8 cellular contexts compared by ENCODE assay signal in genomic region chr5:124746916-124747769, GRCh38. TPM values are rescaled to one million over a fixed set of nuclear protein-coding genes. Genes with fewer than 3 reads are reported as not detected.
DNase-seq lines count a peak whose midpoint lies in the region; ATAC-seq and TF ChIP-seq lines count a peak whose summit lies in the region.

No MANE protein-coding gene starts in this region.

- DNase-seq in NCI-H510A (lab: John Stamatoyannopoulos, UW) (peak; percentile 49), anterior cingulate cortex (lab: John Stamatoyannopoulos, UW) (peak; percentile 27 to 92 (median 72)), left ventricle myocardium superior (peak; percentile 77), ovary (peak; percentile 78 to 90 (median 81))
- DNase-seq in activated naive CD4-positive, alpha-beta T cell treated with anti-CD3 and anti-CD28 coated beads, Interleukin-2, amount 10 ng/mL, durations not matched to agents 7 days and 5 days, result no peak

- H3F3A ChIP-seq in DOHH2 (ENCODE audit: control insufficient read depth, insufficient read depth), result peaks cover 20% of the 10 kb centered on the region

- H4K20me1 ChIP-seq in DOHH2 (ENCODE audit: control insufficient read depth, insufficient read depth, low read depth, low read length), result no peaks in the 10 kb centered on the region

- H3K36me3 ChIP-seq in DOHH2 (ENCODE audit: control insufficient read depth, low read length) (peaks cover 13% of the 10 kb centered on the region; the same call in 1 of the 2 replicates), ovary (no peaks in the 10 kb centered on the region)

- H3K4me3 ChIP-seq in DOHH2 (ENCODE audit: low read length) (peak overlapping the region; percentile 77), ovary (peak overlapping the region; percentile 69)

- H3K79me2 ChIP-seq in DOHH2 (ENCODE audit: control insufficient read depth, low read length), result peaks cover 45% of the 10 kb centered on the region

- H3K27me3 ChIP-seq in DOHH2 (ENCODE audit: control insufficient read depth, low read length) (no peaks in the 10 kb centered on the region), ovary (no peaks in the 10 kb centered on the region)

- H3K4me3 Mint-ChIP-seq in activated naive CD4-positive, alpha-beta T cell treated with anti-CD3 and anti-CD28 coated beads, Interleukin-2, amount 10 ng/mL, durations not matched to agents 7 days and 5 days, result no peak overlapping the region

- peak; percentile 9 for TF ChIP-seq POLR2A in ovary (IDR thresholded peaks at IDR 0.05)

- H3K4me2 ChIP-seq in DOHH2 (ENCODE audit: low read length), result peak overlapping the region; percentile 93

- intact Hi-C loops in left ventricle myocardium superior (cut with micrococcal nuclease) (loop anchor here (5.0 kb wide), 1 partner anchor 95 kb away; no protein-coding TSS in a partner anchor), ovary (cut with DNase I) (loop anchor here in 1 of 4 donors (10.0 kb wide), 1 partner anchor 92 kb away; no protein-coding TSS in a partner anchor)

- H3K9me3 ChIP-seq in DOHH2 (ENCODE audit: control insufficient read depth, insufficient read depth, low read length), result no peaks in the 10 kb centered on the region
- no peaks in the 10 kb centered on the region for H3K9me3 ChIP-seq in ovary

- 0 to 1% (median 1%) methylated on average over 32 of the region's 32 CpGs for WGBS in ovary, 3 donors

- H3K27ac ChIP-seq in DOHH2 (ENCODE audit: low read depth, low read length), result peak overlapping the region; percentile 98
- H3K27ac ChIP-seq in ovary, result peak overlapping the region; percentile 62 to 87

- H3K4me1 Mint-ChIP-seq in activated naive CD4-positive, alpha-beta T cell treated with anti-CD3 and anti-CD28 coated beads, Interleukin-2, amount 10 ng/mL, durations not matched to agents 7 days and 5 days, result peaks cover 4% of the 10 kb centered on the region

- ATAC-seq in HG02798 (IDR thresholded peaks at IDR 0.05; ENCODE audit: poor library complexity, unreplicated experiment), result peak; percentile 40
- ATAC-seq in left ventricle myocardium superior, result peak; percentile 64
- ATAC-seq in HG03378 (IDR thresholded peaks at IDR 0.05; ENCODE audit: unreplicated experiment), result no peak

- H3K27ac Mint-ChIP-seq in activated naive CD4-positive, alpha-beta T cell treated with anti-CD3 and anti-CD28 coated beads, Interleukin-2, amount 10 ng/mL, durations not matched to agents 7 days and 5 days, result no peak overlapping the region

- peaks cover 6% of the 10 kb centered on the region for H3K27me3 Mint-ChIP-seq in activated naive CD4-positive, alpha-beta T cell treated with anti-CD3 and anti-CD28 coated beads, Interleukin-2, amount 10 ng/mL, durations not matched to agents 7 days and 5 days

- peak; percentile 39 for TF ChIP-seq EP300 in ovary (IDR thresholded peaks at IDR 0.05)

- no peaks in the 10 kb centered on the region for H3K9me2 ChIP-seq in DOHH2 (replicated peaks; ENCODE audit: control insufficient read depth, low read length)

- TF ChIP-seq CTCF in DOHH2 (IDR thresholded peaks at IDR 0.05; ENCODE audit: low read depth, low read length, poor library complexity, severe bottlenecking), result no peak
- TF ChIP-seq CTCF in ovary (IDR thresholded peaks at IDR 0.05), result no peak

- peaks cover 2% of the 10 kb centered on the region for H3K36me3 Mint-ChIP-seq in activated naive CD4-positive, alpha-beta T cell treated with anti-CD3 and anti-CD28 coated beads, Interleukin-2, amount 10 ng/mL, durations not matched to agents 7 days and 5 days

- CTCF ChIA-PET in activated naive CD4-positive, alpha-beta T cell treated with anti-CD3 and anti-CD28 coated beads, Interleukin-2, amount 10 ng/mL, durations not matched to agents 7 days and 5 days (lab: Charles Lee), result no interaction called here

- H3K9me3 Mint-ChIP-seq in activated naive CD4-positive, alpha-beta T cell treated with anti-CD3 and anti-CD28 coated beads, Interleukin-2, amount 10 ng/mL, durations not matched to agents 7 days and 5 days, result no peaks in the 10 kb centered on the region

- H3K4me1 ChIP-seq in DOHH2 (ENCODE audit: control insufficient read depth, low read length) (peaks cover 63% of the 10 kb centered on the region), ovary (ENCODE audit: insufficient read depth) (peaks cover 5% of the 10 kb centered on the region)

RNA-seq across cellular contexts. Expression of gene ZNF608, which starts 0.7 kb away (rescaled TPM):
- total RNA-seq in left ventricle myocardium superior (18.2 TPM), ovary (10 to 100 TPM; 11.1 to 26.8 (median 15.5) TPM)
- 10 to 100 TPM in 1 of 2 donors, 1 to 10 TPM in 1; 7.5 to 10.5 TPM for polyA plus RNA-seq in ovary
